In the genomic region with DNA sequence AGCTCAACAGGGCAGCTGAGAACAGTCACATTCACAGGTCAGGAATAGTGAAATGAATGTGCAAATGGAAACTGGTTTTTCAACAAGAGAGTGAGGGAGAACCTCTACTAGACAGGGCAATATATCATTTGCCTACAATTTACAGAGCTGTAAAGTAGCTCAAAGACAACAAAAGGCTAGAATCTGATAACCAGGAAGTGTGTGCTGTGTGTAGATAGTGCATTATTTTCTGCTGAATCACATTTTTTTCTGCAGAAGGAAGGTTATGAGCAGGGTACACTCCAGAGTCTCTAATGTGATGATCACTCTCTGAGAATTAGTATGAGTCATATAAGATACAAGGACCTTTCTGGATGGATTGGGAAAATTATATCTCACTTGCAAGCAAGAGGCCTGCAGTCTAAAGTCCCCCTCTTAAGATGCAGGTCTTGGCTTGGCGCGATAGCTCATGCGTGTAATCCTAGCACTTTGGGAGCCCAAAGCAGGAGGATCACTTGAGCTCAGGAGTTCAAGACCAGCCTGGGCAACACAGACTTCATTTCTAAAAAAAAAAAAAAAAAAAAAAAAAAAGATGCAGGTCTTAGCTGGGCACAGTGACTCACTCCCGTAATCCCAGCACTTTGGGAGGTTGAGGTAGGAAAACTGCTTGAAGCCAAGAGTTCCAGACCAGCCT, we compare ENCODE assay signal across 1 cellular context.
TF ChIP-seq lines count a peak whose summit lies in the region.

No MANE protein-coding gene starts in this region.

TF ChIP-seq in K562, 482 proteins besides CTCF, POLR2A, EP300 and RAD21 (continued from another document and continues in another):
- TF ChIP-seq, protein P1, sequence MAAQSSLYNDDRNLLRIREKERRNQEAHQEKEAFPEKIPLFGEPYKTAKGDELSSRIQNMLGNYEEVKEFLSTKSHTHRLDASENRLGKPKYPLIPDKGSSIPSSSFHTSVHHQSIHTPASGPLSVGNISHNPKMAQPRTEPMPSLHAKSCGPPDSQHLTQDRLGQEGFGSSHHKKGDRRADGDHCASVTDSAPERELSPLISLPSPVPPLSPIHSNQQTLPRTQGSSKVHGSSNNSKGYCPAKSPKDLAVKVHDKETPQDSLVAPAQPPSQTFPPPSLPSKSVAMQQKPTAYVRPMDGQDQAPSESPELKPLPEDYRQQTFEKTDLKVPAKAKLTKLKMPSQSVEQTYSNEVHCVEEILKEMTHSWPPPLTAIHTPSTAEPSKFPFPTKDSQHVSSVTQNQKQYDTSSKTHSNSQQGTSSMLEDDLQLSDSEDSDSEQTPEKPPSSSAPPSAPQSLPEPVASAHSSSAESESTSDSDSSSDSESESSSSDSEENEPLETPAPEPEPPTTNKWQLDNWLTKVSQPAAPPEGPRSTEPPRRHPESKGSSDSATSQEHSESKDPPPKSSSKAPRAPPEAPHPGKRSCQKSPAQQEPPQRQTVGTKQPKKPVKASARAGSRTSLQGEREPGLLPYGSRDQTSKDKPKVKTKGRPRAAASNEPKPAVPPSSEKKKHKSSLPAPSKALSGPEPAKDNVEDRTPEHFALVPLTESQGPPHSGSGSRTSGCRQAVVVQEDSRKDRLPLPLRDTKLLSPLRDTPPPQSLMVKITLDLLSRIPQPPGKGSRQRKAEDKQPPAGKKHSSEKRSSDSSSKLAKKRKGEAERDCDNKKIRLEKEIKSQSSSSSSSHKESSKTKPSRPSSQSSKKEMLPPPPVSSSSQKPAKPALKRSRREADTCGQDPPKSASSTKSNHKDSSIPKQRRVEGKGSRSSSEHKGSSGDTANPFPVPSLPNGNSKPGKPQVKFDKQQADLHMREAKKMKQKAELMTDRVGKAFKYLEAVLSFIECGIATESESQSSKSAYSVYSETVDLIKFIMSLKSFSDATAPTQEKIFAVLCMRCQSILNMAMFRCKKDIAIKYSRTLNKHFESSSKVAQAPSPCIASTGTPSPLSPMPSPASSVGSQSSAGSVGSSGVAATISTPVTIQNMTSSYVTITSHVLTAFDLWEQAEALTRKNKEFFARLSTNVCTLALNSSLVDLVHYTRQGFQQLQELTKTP (IDR thresholded peaks at IDR 0.05; ENCODE audit: low read depth in 1 of 2, partially characterized antibody in 2 of 2) = peak in 1 of 2 experiments; percentile 69
- no peak for TF ChIP-seq KAT8 (IDR thresholded peaks at IDR 0.05; ENCODE audit: low read depth)
- no peak for TF ChIP-seq SREBF1 (IDR thresholded peaks at IDR 0.05; ENCODE audit: borderline replicate concordance, low read depth, low read length)
- no peak for TF ChIP-seq ZBTB7A (IDR thresholded peaks at IDR 0.05; ENCODE audit: borderline replicate concordance, control insufficient read depth, low read depth, low read length)
- TF ChIP-seq ARID3B (CRISPR knock-in tag; IDR thresholded peaks at IDR 0.05; ENCODE audit: borderline replicate concordance) = no peak
- no peak for TF ChIP-seq NUFIP1 (IDR thresholded peaks at IDR 0.05; ENCODE audit: partially characterized antibody)
- no peak for TF ChIP-seq ZFX (CRISPR knock-in tag; IDR thresholded peaks at IDR 0.05)
- no peak for TF ChIP-seq HCFC1 (IDR thresholded peaks at IDR 0.05; ENCODE audit: low read depth, low read length)
- TF ChIP-seq ATF4 (CRISPR knock-in tag; IDR thresholded peaks at IDR 0.05) = 0 out of 2 replicates have a peak, but pooled peaks have one; percentile 27
- TF ChIP-seq PRMT5 (CRISPR knock-in tag; IDR thresholded peaks at IDR 0.05) = no peak
- no peak for TF ChIP-seq ZNF239 (CRISPR knock-in tag; IDR thresholded peaks at IDR 0.05)
- no peak for TF ChIP-seq ZNF140 (CRISPR knock-in tag; IDR thresholded peaks at IDR 0.05)
- TF ChIP-seq, protein P2, sequence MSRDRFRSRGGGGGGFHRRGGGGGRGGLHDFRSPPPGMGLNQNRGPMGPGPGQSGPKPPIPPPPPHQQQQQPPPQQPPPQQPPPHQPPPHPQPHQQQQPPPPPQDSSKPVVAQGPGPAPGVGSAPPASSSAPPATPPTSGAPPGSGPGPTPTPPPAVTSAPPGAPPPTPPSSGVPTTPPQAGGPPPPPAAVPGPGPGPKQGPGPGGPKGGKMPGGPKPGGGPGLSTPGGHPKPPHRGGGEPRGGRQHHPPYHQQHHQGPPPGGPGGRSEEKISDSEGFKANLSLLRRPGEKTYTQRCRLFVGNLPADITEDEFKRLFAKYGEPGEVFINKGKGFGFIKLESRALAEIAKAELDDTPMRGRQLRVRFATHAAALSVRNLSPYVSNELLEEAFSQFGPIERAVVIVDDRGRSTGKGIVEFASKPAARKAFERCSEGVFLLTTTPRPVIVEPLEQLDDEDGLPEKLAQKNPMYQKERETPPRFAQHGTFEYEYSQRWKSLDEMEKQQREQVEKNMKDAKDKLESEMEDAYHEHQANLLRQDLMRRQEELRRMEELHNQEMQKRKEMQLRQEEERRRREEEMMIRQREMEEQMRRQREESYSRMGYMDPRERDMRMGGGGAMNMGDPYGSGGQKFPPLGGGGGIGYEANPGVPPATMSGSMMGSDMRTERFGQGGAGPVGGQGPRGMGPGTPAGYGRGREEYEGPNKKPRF (IDR thresholded peaks at IDR 0.05; ENCODE audit: low read depth, low read length) = no peak
- TF ChIP-seq, protein P3, sequence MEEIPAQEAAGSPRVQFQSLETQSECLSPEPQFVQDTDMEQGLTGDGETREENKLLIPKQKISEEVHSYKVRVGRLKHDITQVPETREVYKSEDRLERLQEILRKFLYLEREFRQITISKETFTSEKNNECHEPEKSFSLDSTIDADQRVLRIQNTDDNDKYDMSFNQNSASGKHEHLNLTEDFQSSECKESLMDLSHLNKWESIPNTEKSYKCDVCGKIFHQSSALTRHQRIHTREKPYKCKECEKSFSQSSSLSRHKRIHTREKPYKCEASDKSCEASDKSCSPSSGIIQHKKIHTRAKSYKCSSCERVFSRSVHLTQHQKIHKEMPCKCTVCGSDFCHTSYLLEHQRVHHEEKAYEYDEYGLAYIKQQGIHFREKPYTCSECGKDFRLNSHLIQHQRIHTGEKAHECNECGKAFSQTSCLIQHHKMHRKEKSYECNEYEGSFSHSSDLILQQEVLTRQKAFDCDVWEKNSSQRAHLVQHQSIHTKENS (CRISPR knock-in tag; IDR thresholded peaks at IDR 0.05) = no peak
- peak; percentile 99 for TF ChIP-seq ARID1B (IDR thresholded peaks at IDR 0.05)
- TF ChIP-seq FIP1L1 (IDR thresholded peaks at IDR 0.05; ENCODE audit: low read depth, low read length, poor library complexity, severe bottlenecking) = no peak
- TF ChIP-seq MYBL2 (IDR thresholded peaks at IDR 0.05; ENCODE audit: low read depth) = no peak
- no peak for TF ChIP-seq MYBL2 (CRISPR knock-in tag; IDR thresholded peaks at IDR 0.05; ENCODE audit: borderline replicate concordance)
- no peak for TF ChIP-seq ETS1 (conservative IDR thresholded peaks at IDR 0.05; ENCODE audit: control insufficient read depth, low read depth, low read length)
- TF ChIP-seq ERF (CRISPR knock-in tag; IDR thresholded peaks at IDR 0.05) = no peak
- TF ChIP-seq TCFL5 (CRISPR knock-in tag; conservative IDR thresholded peaks at IDR 0.05) = no peak
- no peak for TF ChIP-seq ZNF76 (CRISPR knock-in tag; IDR thresholded peaks at IDR 0.05; ENCODE audit: borderline replicate concordance)
- peak; percentile 99 for TF ChIP-seq SOX6 (IDR thresholded peaks at IDR 0.05)
- peak; percentile 88; the same call in 1 of the 2 replicates for TF ChIP-seq NBN (IDR thresholded peaks at IDR 0.05; ENCODE audit: low read depth)
- TF ChIP-seq THAP7 (CRISPR knock-in tag; IDR thresholded peaks at IDR 0.05) = no peak
- TF ChIP-seq SIN3A (IDR thresholded peaks at IDR 0.05; ENCODE audit: borderline replicate concordance in 2 of 2, control insufficient read depth in 1 of 2, low read depth in 2 of 2, low read length in 2 of 2) = no peak
- TF ChIP-seq BHLHE40 (IDR thresholded peaks at IDR 0.05; ENCODE audit: low read length) = peak; percentile 50; the same call in 1 of the 2 replicates
- TF ChIP-seq MEF2A (IDR thresholded peaks at IDR 0.05; ENCODE audit: control insufficient read depth, low read depth, low read length) = no peak; the same call in 1 of the 2 replicates
- TF ChIP-seq, protein P4, sequence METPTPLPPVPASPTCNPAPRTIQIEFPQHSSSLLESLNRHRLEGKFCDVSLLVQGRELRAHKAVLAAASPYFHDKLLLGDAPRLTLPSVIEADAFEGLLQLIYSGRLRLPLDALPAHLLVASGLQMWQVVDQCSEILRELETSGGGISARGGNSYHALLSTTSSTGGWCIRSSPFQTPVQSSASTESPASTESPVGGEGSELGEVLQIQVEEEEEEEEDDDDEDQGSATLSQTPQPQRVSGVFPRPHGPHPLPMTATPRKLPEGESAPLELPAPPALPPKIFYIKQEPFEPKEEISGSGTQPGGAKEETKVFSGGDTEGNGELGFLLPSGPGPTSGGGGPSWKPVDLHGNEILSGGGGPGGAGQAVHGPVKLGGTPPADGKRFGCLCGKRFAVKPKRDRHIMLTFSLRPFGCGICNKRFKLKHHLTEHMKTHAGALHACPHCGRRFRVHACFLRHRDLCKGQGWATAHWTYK (CRISPR knock-in tag; IDR thresholded peaks at IDR 0.05) = no peak
- TF ChIP-seq RCOR1 (IDR thresholded peaks at IDR 0.05; ENCODE audit: borderline replicate concordance in 1 of 2, low read depth in 2 of 2, low read length in 2 of 2) = peak; percentile 26 to 62; a peak in 1 of 4 replicates
- no peak for TF ChIP-seq SMARCA5 (IDR thresholded peaks at IDR 0.05)
- peak; percentile 99 for TF ChIP-seq ZNF445 (CRISPR knock-in tag; IDR thresholded peaks at IDR 0.05; ENCODE audit: low read depth)
- peak; percentile 84; the same call in 1 of the 2 replicates for TF ChIP-seq ZNF644 (tag; IDR thresholded peaks at IDR 0.05; ENCODE audit: low read depth)
- TF ChIP-seq ZNF12 (CRISPR knock-in tag; IDR thresholded peaks at IDR 0.05) = no peak
- TF ChIP-seq, protein P5, sequence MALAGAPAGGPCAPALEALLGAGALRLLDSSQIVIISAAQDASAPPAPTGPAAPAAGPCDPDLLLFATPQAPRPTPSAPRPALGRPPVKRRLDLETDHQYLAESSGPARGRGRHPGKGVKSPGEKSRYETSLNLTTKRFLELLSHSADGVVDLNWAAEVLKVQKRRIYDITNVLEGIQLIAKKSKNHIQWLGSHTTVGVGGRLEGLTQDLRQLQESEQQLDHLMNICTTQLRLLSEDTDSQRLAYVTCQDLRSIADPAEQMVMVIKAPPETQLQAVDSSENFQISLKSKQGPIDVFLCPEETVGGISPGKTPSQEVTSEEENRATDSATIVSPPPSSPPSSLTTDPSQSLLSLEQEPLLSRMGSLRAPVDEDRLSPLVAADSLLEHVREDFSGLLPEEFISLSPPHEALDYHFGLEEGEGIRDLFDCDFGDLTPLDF (CRISPR knock-in tag; IDR thresholded peaks at IDR 0.05) = no peak
- peak; percentile 95 for TF ChIP-seq JUN (IDR thresholded peaks at IDR 0.05; ENCODE audit: borderline replicate concordance, low read depth, low read length)
- no peak for TF ChIP-seq JUN (CRISPR knock-in tag; IDR thresholded peaks at IDR 0.05; ENCODE audit: borderline replicate concordance)
- TF ChIP-seq RBM14 (IDR thresholded peaks at IDR 0.05; ENCODE audit: borderline replicate concordance, insufficient read depth, low read depth, low read length) = no peak
- TF ChIP-seq PHF8 (IDR thresholded peaks at IDR 0.05; ENCODE audit: borderline replicate concordance, low read length) = no peak
- TF ChIP-seq POLR2AphosphoS2 (IDR thresholded peaks at IDR 0.05; ENCODE audit: low read length) = no peak
- peak; percentile 97 for TF ChIP-seq FOSL1 (tag; conservative IDR thresholded peaks at IDR 0.05)
- TF ChIP-seq NELFE (IDR thresholded peaks at IDR 0.05; ENCODE audit: insufficient read depth, insufficient read length) = no peak
- no peak for TF ChIP-seq CREB3L1 (IDR thresholded peaks at IDR 0.05; ENCODE audit: borderline replicate concordance, low read depth)
- TF ChIP-seq CREM (IDR thresholded peaks at IDR 0.05; ENCODE audit: low read depth) = no peak
